Comparison of ENCODE assay signal across 8 cellular contexts in the genomic region with DNA sequence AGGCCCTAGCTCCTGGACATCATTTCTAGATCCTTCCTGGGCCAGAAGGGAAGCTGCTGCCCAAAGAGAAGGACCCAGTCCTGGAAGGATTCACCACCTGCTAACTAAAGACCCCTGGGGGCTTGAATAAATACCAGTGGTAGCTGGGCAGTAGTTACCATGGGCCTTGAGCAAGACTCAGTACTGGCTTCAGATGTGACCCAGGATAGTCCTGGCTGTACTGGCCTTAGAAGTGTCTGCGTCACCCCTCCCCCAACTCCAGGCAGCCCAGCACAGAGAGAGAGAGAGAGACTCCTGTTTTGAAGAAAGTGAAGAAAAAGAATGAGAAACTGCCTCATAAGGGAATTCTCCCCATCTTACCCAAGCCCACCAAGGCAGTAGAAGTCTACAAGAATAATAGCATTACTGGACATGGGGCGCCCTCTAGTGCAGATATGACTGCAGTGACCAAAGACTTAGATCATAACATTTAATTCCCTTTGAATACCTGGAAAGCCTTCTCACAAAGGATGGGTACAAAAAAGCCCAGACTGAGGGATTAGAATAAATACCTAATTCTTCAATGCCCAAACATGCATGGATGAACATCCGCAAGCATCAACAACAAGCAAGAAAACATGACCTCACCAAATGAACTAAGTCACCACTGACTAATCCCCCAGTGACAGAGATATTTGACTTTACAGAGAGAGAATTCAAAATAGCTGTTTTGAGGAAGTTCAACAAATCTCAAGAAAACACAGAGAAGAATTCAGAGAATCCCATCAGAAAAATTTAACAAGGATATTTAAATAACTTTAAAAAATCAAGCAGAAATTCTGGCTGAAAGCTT.
DNase-seq lines count a peak whose midpoint lies in the region; ATAC-seq and TF ChIP-seq lines count a peak whose summit lies in the region.

No MANE protein-coding gene starts in this region.

- no peaks in the 10 kb centered on the region for H3K27me3 ChIP-seq in dorsolateral prefrontal cortex

- H3K27ac ChIP-seq in C4-2B (no peak overlapping the region), dorsolateral prefrontal cortex (no peak overlapping the region)

- TF ChIP-seq CTCF in C4-2B (conservative IDR thresholded peaks at IDR 0.05) (peak; percentile 80), dorsolateral prefrontal cortex (IDR thresholded peaks at IDR 0.05 in 54 of 56, conservative IDR thresholded peaks at IDR 0.05 in 2 of 56; ENCODE audit: low read depth in 1 of 56, partially characterized antibody in 56 of 56) (peak in 50 of 56 donors; percentile 20 to 64 (median 44))

- peak; percentile 89 for DNase-seq in NCI-H1694 (lab: John Stamatoyannopoulos, UW)
- DNase-seq in T-helper 22 cell (ENCODE audit: low read depth) = peak; percentile 12
- DNase-seq in dorsolateral prefrontal cortex = peak in 1 of 10 donors; percentile 30
- peak; percentile 34 for DNase-seq in mucosa of gallbladder (ENCODE audit: low spot score)

- H3K4me3 ChIP-seq in dorsolateral prefrontal cortex = no peak overlapping the region

- intact Hi-C loops in dorsolateral prefrontal cortex (cut with DNase I) = loop anchor here in 1 of 2 donors (5.0 kb wide), 1 partner anchor 795 kb away; no protein-coding TSS in a partner anchor

- peak; percentile 72 for ATAC-seq in GM18868 (IDR thresholded peaks at IDR 0.05; ENCODE audit: unreplicated experiment)
- no peak for ATAC-seq in HG03045 (IDR thresholded peaks at IDR 0.05; ENCODE audit: unreplicated experiment)
- no peak for ATAC-seq in activated CD4-positive, CD25-positive, alpha-beta regulatory T cell treated with anti-CD3 and anti-CD28 coated beads, Interleukin-2, amount 50 U/mL, for 24 hours
